Comparison of ENCODE assay signal across 23 cellular contexts in genomic region chr1:212323065-212323464, GRCh38.
"Had no signal": no experiment of that assay in that cellular context is flagged by ENCODE, and none has a peak within 500 bp of the region (broad histone marks: within the 10 kb centered on the region; RNA-seq: fewer than 3 reads in every experiment).

No MANE protein-coding gene starts in this region.

- H3K9me3 Mint-ChIP-seq: stimulated activated memory B cell treated with anti-CD40 and anti-IgM and Interleukin-4, amounts not matched to agents 10 μg/mL and 1 μg/mL and 100 μg/mL, for 72 hours had no signal

- H3K36me3 Mint-ChIP-seq: stimulated activated memory B cell treated with anti-CD40 and anti-IgM and Interleukin-4, amounts not matched to agents 10 μg/mL and 1 μg/mL and 100 μg/mL, for 72 hours had no signal

- ATAC-seq: gastrocnemius medialis; right lobe of liver; stimulated activated memory B cell treated with anti-CD40 and anti-IgM and Interleukin-4, amounts not matched to agents 10 μg/mL and 1 μg/mL and 100 μg/mL, for 72 hours; WTC11 had no signal

- H3K27ac Mint-ChIP-seq: nephron progenitor cell; stimulated activated memory B cell treated with anti-CD40 and anti-IgM and Interleukin-4, amounts not matched to agents 10 μg/mL and 1 μg/mL and 100 μg/mL, for 72 hours; type B pancreatic cell; WTC11 had no signal

- H3K27me3 Mint-ChIP-seq: stimulated activated memory B cell treated with anti-CD40 and anti-IgM and Interleukin-4, amounts not matched to agents 10 μg/mL and 1 μg/mL and 100 μg/mL, for 72 hours; type B pancreatic cell had no signal

- H3K79me2 ChIP-seq: parathyroid adenoma had no signal

- H3K4me3 ChIP-seq: breast epithelium, colonic mucosa, dorsolateral prefrontal cortex, esophagus squamous epithelium, gastrocnemius medialis, left ventricle myocardium inferior, right lobe of liver, skin epidermis, thoracic aorta, vagina had no signal

- H2AFZ ChIP-seq: parathyroid adenoma had no signal

- H3K4me1 Mint-ChIP-seq: nephron progenitor cell, WTC11 had no signal

- H3K27me3 ChIP-seq: breast epithelium, colonic mucosa, dorsolateral prefrontal cortex, esophagus squamous epithelium, gastrocnemius medialis, right lobe of liver, vagina had no signal

- H3K27ac ChIP-seq: breast epithelium, colonic mucosa, dorsolateral prefrontal cortex, esophagus squamous epithelium, gastrocnemius medialis, left ventricle myocardium inferior, parathyroid adenoma, right lobe of liver, skin epidermis, thoracic aorta, vagina had no signal

- H3K36me3 ChIP-seq: breast epithelium, colonic mucosa, esophagus squamous epithelium, gastrocnemius medialis, left ventricle myocardium inferior, right lobe of liver, thoracic aorta, vagina had no signal

- H3K4me3 Mint-ChIP-seq: nephron progenitor cell; stimulated activated memory B cell treated with anti-CD40 and anti-IgM and Interleukin-4, amounts not matched to agents 10 μg/mL and 1 μg/mL and 100 μg/mL, for 72 hours; type B pancreatic cell; WTC11 had no signal

- DNase-seq: activated CD8-positive, alpha-beta memory T cell treated with anti-CD3 and anti-CD28 coated beads, Interleukin-2, amount 50 U/mL, for 48 hours; activated effector memory CD4-positive, alpha-beta T cell treated with anti-CD3 and anti-CD28 coated beads, Interleukin-2, amount 50 U/mL, for 16 hours; activated naive CD4-positive, alpha-beta T cell treated with anti-CD3 and anti-CD28 coated beads, Interleukin-2, amount 50 U/mL, for 16 hours; activated T-cell treated with anti-CD3 and anti-CD28 coated beads, Interleukin-2, amount 50 U/mL, for 48 hours; colonic mucosa; dorsolateral prefrontal cortex; esophagus squamous epithelium; gastrocnemius medialis; hippocampal formation; left ventricle myocardium inferior; nephron progenitor cell; nucleus accumbens; right lobe of liver; stimulated activated CD4-positive, alpha-beta T cell treated with anti-CD3 and anti-CD28 coated beads, Interleukin-1b, Interleukin-23, amount 100 ng/mL, for 48 hours; T-helper 1 cell had no signal

- H3K9ac ChIP-seq: parathyroid adenoma had no signal

- H3K9me3 ChIP-seq: breast epithelium, colonic mucosa, esophagus squamous epithelium, gastrocnemius medialis, left ventricle myocardium inferior, right lobe of liver, thoracic aorta, vagina had no signal

- H3K4me1 ChIP-seq: breast epithelium, colonic mucosa, parathyroid adenoma had no signal
